32 cellular contexts compared by ENCODE assay signal in genomic region chr16:49558451-49558850, GRCh38.
"Had no signal": no experiment of that assay in that cellular context is flagged by ENCODE, and none has a peak within 500 bp of the region (broad histone marks: within the 10 kb centered on the region; RNA-seq: fewer than 3 reads in every experiment).

No MANE protein-coding gene starts in this region.

- H3K27ac ChIP-seq: adrenal gland, ascending aorta, brain microvascular endothelial cell, coronary artery, epithelial cell of prostate, heart left ventricle had no signal

- DNase-seq: activated CD4-positive, alpha-beta memory T cell treated with anti-CD3 and anti-CD28 coated beads for 36 hours; activated CD4-positive, alpha-beta T cell treated with anti-CD3 and anti-CD28 coated beads for 36 hours; activated CD4-positive, alpha-beta T cell treated with anti-CD3 and anti-CD28 coated beads, Interleukin-2, amount 10 ng/mL, durations not matched to agents 24 days and 14 days; activated CD4-positive, CD25-positive, alpha-beta regulatory T cell; activated CD4-positive, CD25-positive, alpha-beta regulatory T cell treated with anti-CD3 and anti-CD28 coated beads, Interleukin-2, amount 50 U/mL, for 72 hours; activated CD8-positive, alpha-beta memory T cell treated with anti-CD3 and anti-CD28 coated beads, Interleukin-2, amount 10 ng/mL, durations not matched to agents 7 days and 5 days; activated CD8-positive, alpha-beta memory T cell treated with anti-CD3 and anti-CD28 coated beads, Interleukin-2, amount 50 U/mL, for 4 hours; activated CD8-positive, alpha-beta T cell treated with anti-CD3 and anti-CD28 coated beads, Interleukin-2, amount 10 ng/mL, durations not matched to agents 7 days and 5 days; activated effector memory CD4-positive, alpha-beta T cell treated with anti-CD3 and anti-CD28 coated beads, Interleukin-2, amount 50 U/mL, for 16 hours; activated naive CD4-positive, alpha-beta T cell treated with anti-CD3 and anti-CD28 coated beads for 36 hours; activated naive CD8-positive, alpha-beta T cell treated with anti-CD3 and anti-CD28 coated beads for 36 hours; activated naive CD8-positive, alpha-beta T cell treated with anti-CD3 and anti-CD28 coated beads, Interleukin-2, amount 50 U/mL, for 24 hours; activated T-cell treated with anti-CD3 and anti-CD28 coated beads, Interleukin-2, amount 50 U/mL, for 1 hour; activated T-cell treated with anti-CD3 and anti-CD28 coated beads, Interleukin-2, amount 50 U/mL, for 48 hours; adrenal gland; brain microvascular endothelial cell; effector CD4-positive, alpha-beta T cell; effector memory CD8-positive, alpha-beta T cell; foreskin fibroblast; heart left ventricle; T-helper 1 cell; T-helper 17 cell; T1000 had no signal

- H3K27me3 ChIP-seq: adrenal gland, ascending aorta, brain microvascular endothelial cell, heart left ventricle had no signal

- H3K4me3 Mint-ChIP-seq: activated CD4-positive, alpha-beta memory T cell treated with anti-CD3 and anti-CD28 coated beads for 36 hours; activated CD4-positive, alpha-beta T cell treated with anti-CD3 and anti-CD28 coated beads for 36 hours; activated CD4-positive, alpha-beta T cell treated with anti-CD3 and anti-CD28 coated beads, Interleukin-2, amount 10 ng/mL, durations not matched to agents 24 days and 14 days; activated CD8-positive, alpha-beta memory T cell treated with anti-CD3 and anti-CD28 coated beads, Interleukin-2, amount 10 ng/mL, durations not matched to agents 7 days and 5 days; activated CD8-positive, alpha-beta T cell treated with anti-CD3 and anti-CD28 coated beads, Interleukin-2, amount 10 ng/mL, durations not matched to agents 7 days and 5 days; activated naive CD4-positive, alpha-beta T cell treated with anti-CD3 and anti-CD28 coated beads for 36 hours; activated naive CD4-positive, alpha-beta T cell treated with anti-CD3 and anti-CD28 coated beads, Interleukin-2, amount 50 U/mL, for 24 hours; activated naive CD8-positive, alpha-beta T cell treated with anti-CD3 and anti-CD28 coated beads for 36 hours; activated naive CD8-positive, alpha-beta T cell treated with anti-CD3 and anti-CD28 coated beads, Interleukin-2, amount 50 U/mL, for 24 hours; activated T-helper 1 cell treated with anti-CD3 and anti-CD28 coated beads, Interleukin-12 subunit alpha, Interleukin-12 subunit beta, Interleukin-2, Interleukin-4 antibody, amounts not matched to agents 30 ng/mL and 10 ng/mL and 1 ng/mL, durations not matched to agents 14 hours and 24 hours and 36 hours; central memory CD8-positive, alpha-beta T cell; dendritic cell treated with granulocyte-macrophage colony-stimulating factor and Interleukin-4, amounts not matched to agents 40 ng/mL and 50 ng/mL, for 4 days; effector memory CD8-positive, alpha-beta T cell; T-helper 17 cell; T-helper 2 cell treated with Interferon-gamma antibody and Interleukin-4, amounts not matched to agents 5 μg/mL and 100 μg/mL, for 36 hours had no signal

- H3K27me3 Mint-ChIP-seq: activated CD4-positive, alpha-beta T cell treated with anti-CD3 and anti-CD28 coated beads for 36 hours; activated CD4-positive, alpha-beta T cell treated with anti-CD3 and anti-CD28 coated beads, Interleukin-2, amount 10 ng/mL, durations not matched to agents 24 days and 14 days; activated CD8-positive, alpha-beta memory T cell treated with anti-CD3 and anti-CD28 coated beads, Interleukin-2, amount 10 ng/mL, durations not matched to agents 7 days and 5 days; activated naive CD4-positive, alpha-beta T cell treated with anti-CD3 and anti-CD28 coated beads, Interleukin-2, amount 50 U/mL, for 24 hours; activated naive CD8-positive, alpha-beta T cell treated with anti-CD3 and anti-CD28 coated beads for 36 hours; activated naive CD8-positive, alpha-beta T cell treated with anti-CD3 and anti-CD28 coated beads, Interleukin-2, amount 50 U/mL, for 24 hours; dendritic cell treated with granulocyte-macrophage colony-stimulating factor and Interleukin-4, amounts not matched to agents 40 ng/mL and 50 ng/mL, for 4 days had no signal

- H3K36me3 Mint-ChIP-seq: activated CD4-positive, alpha-beta memory T cell treated with anti-CD3 and anti-CD28 coated beads for 36 hours; activated CD8-positive, alpha-beta memory T cell treated with anti-CD3 and anti-CD28 coated beads, Interleukin-2, amount 10 ng/mL, durations not matched to agents 7 days and 5 days; activated naive CD4-positive, alpha-beta T cell treated with anti-CD3 and anti-CD28 coated beads, Interleukin-2, amount 50 U/mL, for 24 hours; activated naive CD8-positive, alpha-beta T cell treated with anti-CD3 and anti-CD28 coated beads for 36 hours had no signal

- ATAC-seq: activated CD4-positive, alpha-beta T cell treated with anti-CD3 and anti-CD28 coated beads for 36 hours; activated CD8-positive, alpha-beta memory T cell treated with anti-CD3 and anti-CD28 coated beads, Interleukin-2, amount 10 ng/mL, durations not matched to agents 7 days and 5 days; activated CD8-positive, alpha-beta T cell treated with anti-CD3 and anti-CD28 coated beads, Interleukin-2, amount 10 ng/mL, durations not matched to agents 7 days and 5 days; activated naive CD8-positive, alpha-beta T cell treated with anti-CD3 and anti-CD28 coated beads, Interleukin-2, amount 50 U/mL, for 24 hours; effector memory CD8-positive, alpha-beta T cell; heart left ventricle; T-helper 17 cell had no signal

- H3K4me1 Mint-ChIP-seq: activated CD4-positive, alpha-beta T cell treated with anti-CD3 and anti-CD28 coated beads for 36 hours; activated CD4-positive, alpha-beta T cell treated with anti-CD3 and anti-CD28 coated beads, Interleukin-2, amount 10 ng/mL, durations not matched to agents 24 days and 14 days; activated CD8-positive, alpha-beta memory T cell treated with anti-CD3 and anti-CD28 coated beads, Interleukin-2, amount 10 ng/mL, durations not matched to agents 7 days and 5 days; activated naive CD4-positive, alpha-beta T cell treated with anti-CD3 and anti-CD28 coated beads, Interleukin-2, amount 50 U/mL, for 24 hours; activated naive CD8-positive, alpha-beta T cell treated with anti-CD3 and anti-CD28 coated beads for 36 hours; activated naive CD8-positive, alpha-beta T cell treated with anti-CD3 and anti-CD28 coated beads, Interleukin-2, amount 50 U/mL, for 24 hours; central memory CD8-positive, alpha-beta T cell; T-helper 17 cell had no signal

- H3K36me3 ChIP-seq: adrenal gland, ascending aorta, brain microvascular endothelial cell, heart left ventricle had no signal

- H3K9me3 ChIP-seq: adrenal gland, ascending aorta, heart left ventricle had no signal

- H3K4me3 ChIP-seq: adrenal gland, ascending aorta, coronary artery, heart left ventricle had no signal

- H3K4me1 ChIP-seq: adrenal gland, ascending aorta had no signal

- H3K9me3 Mint-ChIP-seq: activated CD4-positive, alpha-beta memory T cell treated with anti-CD3 and anti-CD28 coated beads for 36 hours; activated CD4-positive, alpha-beta T cell treated with anti-CD3 and anti-CD28 coated beads, Interleukin-2, amount 10 ng/mL, durations not matched to agents 24 days and 14 days; activated naive CD4-positive, alpha-beta T cell treated with anti-CD3 and anti-CD28 coated beads for 36 hours; activated naive CD4-positive, alpha-beta T cell treated with anti-CD3 and anti-CD28 coated beads, Interleukin-2, amount 50 U/mL, for 24 hours; activated naive CD8-positive, alpha-beta T cell treated with anti-CD3 and anti-CD28 coated beads for 36 hours; activated naive CD8-positive, alpha-beta T cell treated with anti-CD3 and anti-CD28 coated beads, Interleukin-2, amount 50 U/mL, for 24 hours; activated T-helper 1 cell treated with anti-CD3 and anti-CD28 coated beads, Interleukin-12 subunit alpha, Interleukin-12 subunit beta, Interleukin-2, Interleukin-4 antibody, amounts not matched to agents 30 ng/mL and 10 ng/mL and 1 ng/mL, durations not matched to agents 14 hours and 24 hours and 36 hours; activated T-helper 2 cell treated with anti-CD3 and anti-CD28 coated beads, Interferon-gamma antibody, Interleukin-2, Interleukin-4, amounts not matched to agents 10 μg/mL and 5 μg/mL and 100 μg/mL, durations not matched to agents 14 hours and 24 hours and 36 hours; central memory CD8-positive, alpha-beta T cell; dendritic cell treated with granulocyte-macrophage colony-stimulating factor and Interleukin-4, amounts not matched to agents 40 ng/mL and 50 ng/mL, for 4 days; effector memory CD8-positive, alpha-beta T cell; T-helper 2 cell treated with Interferon-gamma antibody and Interleukin-4, amounts not matched to agents 5 μg/mL and 100 μg/mL, for 36 hours had no signal

- H3K27ac Mint-ChIP-seq: activated CD4-positive, alpha-beta memory T cell treated with anti-CD3 and anti-CD28 coated beads for 36 hours; activated CD4-positive, alpha-beta T cell treated with anti-CD3 and anti-CD28 coated beads for 36 hours; activated CD4-positive, alpha-beta T cell treated with anti-CD3 and anti-CD28 coated beads, Interleukin-2, amount 10 ng/mL, durations not matched to agents 24 days and 14 days; activated CD8-positive, alpha-beta memory T cell treated with anti-CD3 and anti-CD28 coated beads, Interleukin-2, amount 10 ng/mL, durations not matched to agents 7 days and 5 days; activated CD8-positive, alpha-beta T cell treated with anti-CD3 and anti-CD28 coated beads, Interleukin-2, amount 10 ng/mL, durations not matched to agents 7 days and 5 days; activated naive CD4-positive, alpha-beta T cell treated with anti-CD3 and anti-CD28 coated beads for 36 hours; activated naive CD4-positive, alpha-beta T cell treated with anti-CD3 and anti-CD28 coated beads, Interleukin-2, amount 50 U/mL, for 24 hours; activated naive CD8-positive, alpha-beta T cell treated with anti-CD3 and anti-CD28 coated beads for 36 hours; activated naive CD8-positive, alpha-beta T cell treated with anti-CD3 and anti-CD28 coated beads, Interleukin-2, amount 50 U/mL, for 24 hours; activated T-helper 1 cell treated with anti-CD3 and anti-CD28 coated beads, Interleukin-12 subunit alpha, Interleukin-12 subunit beta, Interleukin-2, Interleukin-4 antibody, amounts not matched to agents 30 ng/mL and 10 ng/mL and 1 ng/mL, durations not matched to agents 14 hours and 24 hours and 36 hours; activated T-helper 2 cell treated with anti-CD3 and anti-CD28 coated beads, Interferon-gamma antibody, Interleukin-2, Interleukin-4, amounts not matched to agents 10 μg/mL and 5 μg/mL and 100 μg/mL, durations not matched to agents 14 hours and 24 hours and 36 hours; dendritic cell treated with granulocyte-macrophage colony-stimulating factor and Interleukin-4, amounts not matched to agents 40 ng/mL and 50 ng/mL, for 4 days; effector memory CD8-positive, alpha-beta T cell; T-helper 17 cell; T-helper 2 cell treated with Interferon-gamma antibody and Interleukin-4, amounts not matched to agents 5 μg/mL and 100 μg/mL, for 36 hours had no signal
